20 cellular contexts compared by ENCODE assay signal in the genomic region with DNA sequence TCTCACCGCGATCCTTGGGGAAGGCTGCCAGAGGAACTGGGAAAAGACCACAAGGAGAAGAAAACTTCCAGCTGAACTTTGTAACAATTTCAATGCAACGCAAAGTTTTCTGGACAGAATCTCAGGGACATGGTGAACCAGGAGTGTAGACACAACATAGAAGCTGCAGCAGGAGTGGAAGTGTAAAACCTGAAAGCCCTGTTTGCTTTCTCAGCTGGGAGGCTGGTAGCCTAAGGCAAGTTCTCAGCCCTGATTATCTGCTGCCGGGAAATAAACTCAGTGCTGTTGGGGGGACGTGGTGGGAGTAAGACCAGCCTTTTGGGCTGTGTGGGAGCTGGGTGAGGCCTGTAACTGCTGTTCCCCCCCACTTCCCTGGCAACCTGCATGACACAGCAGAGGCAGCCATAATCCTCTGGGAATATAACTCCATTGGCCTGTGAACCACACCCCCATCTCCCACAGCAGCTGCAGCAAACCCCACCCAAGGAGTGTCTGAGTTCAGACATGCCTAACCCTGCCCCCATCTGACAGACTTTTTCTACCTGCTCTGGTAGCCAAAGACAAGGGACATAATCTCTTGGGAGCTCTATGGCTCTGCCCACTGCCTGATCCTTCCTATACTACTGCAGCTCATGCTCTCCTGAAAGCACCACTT.
DNase-seq lines count a peak whose midpoint lies in the region; ATAC-seq and TF ChIP-seq lines count a peak whose summit lies in the region.
"Had no signal": no experiment of that assay in that cellular context is flagged by ENCODE, and none has a peak within 500 bp of the region (broad histone marks: within the 10 kb centered on the region; RNA-seq: fewer than 3 reads in every experiment).

No MANE protein-coding gene starts in this region.

- H3K4me3 Mint-ChIP-seq in activated naive CD8-positive, alpha-beta T cell treated with anti-CD3 and anti-CD28 coated beads, Interleukin-2, amount 50 U/mL, for 24 hours, result no peak overlapping the region
- H3K4me3 Mint-ChIP-seq: activated CD4-positive, alpha-beta memory T cell treated with anti-CD3 and anti-CD28 coated beads, Interleukin-2, amount 10 ng/mL, durations not matched to agents 7 days and 5 days; brain; mesothelial cell of epicardium; stimulated activated memory B cell treated with anti-CD40 and anti-IgM and Interleukin-4, amounts not matched to agents 10 μg/mL and 1 μg/mL and 100 μg/mL, for 72 hours had no signal

- H3K36me3 ChIP-seq in esophagus (ENCODE audit: control insufficient read depth in 2 of 2, insufficient read depth in 2 of 2, low read length in 1 of 2), result no peaks in the 10 kb centered on the region
- no peaks in the 10 kb centered on the region for H3K36me3 ChIP-seq in prostate gland
- H3K36me3 ChIP-seq in GM23248 (ENCODE audit: low read depth), result no peaks in the 10 kb centered on the region

- ATAC-seq in activated naive CD8-positive, alpha-beta T cell treated with anti-CD3 and anti-CD28 coated beads, Interleukin-2, amount 50 U/mL, for 24 hours, result no peak
- ATAC-seq: left cardiac atrium; psoas muscle; stimulated activated memory B cell treated with anti-CD40 and anti-IgM and Interleukin-4, amounts not matched to agents 10 μg/mL and 1 μg/mL and 100 μg/mL, for 72 hours had no signal

- intact Hi-C loops in prostate gland (cut with DNase I), result no loop called here

- H3K79me2 ChIP-seq in GM23248 (ENCODE audit: insufficient read depth), result no peaks in the 10 kb centered on the region

- WGBS in esophagus, 2 donors, result 52 to 59% methylated on average over 5 of the region's 5 CpGs
- WGBS in prostate gland, result 52% methylated on average over 5 of the region's 5 CpGs
- 57 to 60% methylated on average over 5 of the region's 5 CpGs for WGBS in GM23248 (ENCODE audit: low coverage in 1 of 2, low lambda C conversion rate in 2 of 2, missing lambda C conversion rate in 2 of 2), 2 experiments

- H3K4me3 ChIP-seq in esophagus (ENCODE audit: low read depth in 1 of 2, low read length in 2 of 2), result no peak overlapping the region
- no peak overlapping the region for H3K4me3 ChIP-seq in prostate gland
- no peak overlapping the region for H3K4me3 ChIP-seq in GM23248
- H3K4me3 ChIP-seq: psoas muscle had no signal

- no peaks in the 10 kb centered on the region for H4K20me1 ChIP-seq in GM23248 (ENCODE audit: insufficient read depth)

- DNase-seq in ELF-1 (ENCODE audit: low read depth, low spot score) (peak; percentile 77), NCI-H2171 (lab: John Stamatoyannopoulos, UW) (peak; percentile 38), prostate gland (ENCODE audit: low spot score) (peak; percentile 55), NCI-H146 (lab: John Stamatoyannopoulos, UW) (no peak), NCI-H2227 (lab: John Stamatoyannopoulos, UW; ENCODE audit: unreplicated experiment) (no peak), GM23248 (no peak)
- no peak for DNase-seq in activated naive CD8-positive, alpha-beta T cell treated with anti-CD3 and anti-CD28 coated beads, Interleukin-2, amount 50 U/mL, for 24 hours
- DNase-seq: activated CD4-positive, alpha-beta memory T cell treated with anti-CD3 and anti-CD28 coated beads, Interleukin-2, amount 10 ng/mL, durations not matched to agents 7 days and 5 days; activated gamma-delta T cell; activated T-cell treated with anti-CD3 and anti-CD28 coated beads for 4 hours; head of caudate nucleus; left cardiac atrium; NCI-H1048; NCI-H2081; psoas muscle; T1000 had no signal

- H3K27me3 ChIP-seq in esophagus (ENCODE audit: control insufficient read depth in 1 of 2, insufficient read depth in 2 of 2, low read length in 2 of 2) (no peaks in the 10 kb centered on the region), prostate gland (replicated peaks; ENCODE audit: insufficient read depth) (no peaks in the 10 kb centered on the region), GM23248 (replicated peaks; ENCODE audit: insufficient read depth) (no peaks in the 10 kb centered on the region)

- peaks cover 33% of the 10 kb centered on the region for H3K9me3 Mint-ChIP-seq in activated naive CD8-positive, alpha-beta T cell treated with anti-CD3 and anti-CD28 coated beads, Interleukin-2, amount 50 U/mL, for 24 hours

- peaks cover 3% of the 10 kb centered on the region for H3K27me3 Mint-ChIP-seq in activated naive CD8-positive, alpha-beta T cell treated with anti-CD3 and anti-CD28 coated beads, Interleukin-2, amount 50 U/mL, for 24 hours
- H3K27me3 Mint-ChIP-seq: stimulated activated memory B cell treated with anti-CD40 and anti-IgM and Interleukin-4, amounts not matched to agents 10 μg/mL and 1 μg/mL and 100 μg/mL, for 72 hours had no signal

- peaks cover 9% of the 10 kb centered on the region for H3K36me3 Mint-ChIP-seq in activated naive CD8-positive, alpha-beta T cell treated with anti-CD3 and anti-CD28 coated beads, Interleukin-2, amount 50 U/mL, for 24 hours (ENCODE audit: low read depth)

- no peak for TF ChIP-seq CTCF in prostate gland (IDR thresholded peaks at IDR 0.05)

- H3K27ac Mint-ChIP-seq in activated naive CD8-positive, alpha-beta T cell treated with anti-CD3 and anti-CD28 coated beads, Interleukin-2, amount 50 U/mL, for 24 hours, result no peak overlapping the region
- H3K27ac Mint-ChIP-seq: activated CD4-positive, alpha-beta memory T cell treated with anti-CD3 and anti-CD28 coated beads, Interleukin-2, amount 10 ng/mL, durations not matched to agents 7 days and 5 days; brain; mesothelial cell of epicardium; stimulated activated memory B cell treated with anti-CD40 and anti-IgM and Interleukin-4, amounts not matched to agents 10 μg/mL and 1 μg/mL and 100 μg/mL, for 72 hours had no signal

- H3K9me2 ChIP-seq in GM23248 (ENCODE audit: insufficient read depth), result no peaks in the 10 kb centered on the region

- in situ Hi-C loops in GM23248 (cut with MboI), result no loop called here

- H3K4me1 ChIP-seq in esophagus (ENCODE audit: control insufficient read depth in 2 of 2, insufficient read depth in 2 of 2, low read length in 1 of 2) (peaks cover 0 to 2% of the 10 kb centered on the region in 2 donors), prostate gland (replicated peaks) (no peaks in the 10 kb centered on the region), GM23248 (ENCODE audit: insufficient read depth) (no peaks in the 10 kb centered on the region)
- H3K4me1 ChIP-seq: psoas muscle had no signal

- no peak for TF ChIP-seq POLR2A in prostate gland (IDR thresholded peaks at IDR 0.05)

- H2AFZ ChIP-seq in GM23248, result no peak overlapping the region

- H3K9me3 ChIP-seq in esophagus (ENCODE audit: control insufficient read depth in 2 of 2, insufficient read depth in 1 of 2, low read depth in 1 of 2, low read length in 1 of 2) (peaks cover 4 to 5% of the 10 kb centered on the region in 2 donors), prostate gland (no peaks in the 10 kb centered on the region), GM23248 (ENCODE audit: low read depth) (no peaks in the 10 kb centered on the region)
- H3K9me3 ChIP-seq: psoas muscle had no signal

- H3F3A ChIP-seq in GM23248 (ENCODE audit: insufficient read depth), result no peaks in the 10 kb centered on the region

- no peak overlapping the region for H3K9ac ChIP-seq in GM23248

- H3K4me1 Mint-ChIP-seq in activated naive CD8-positive, alpha-beta T cell treated with anti-CD3 and anti-CD28 coated beads, Interleukin-2, amount 50 U/mL, for 24 hours, result no peaks in the 10 kb centered on the region
- H3K4me1 Mint-ChIP-seq: brain; stimulated activated memory B cell treated with anti-CD40 and anti-IgM and Interleukin-4, amounts not matched to agents 10 μg/mL and 1 μg/mL and 100 μg/mL, for 72 hours had no signal

- H3K4me2 ChIP-seq in GM23248 (ENCODE audit: unreplicated experiment), result no peak overlapping the region

- H3K27ac ChIP-seq in esophagus (ENCODE audit: low read depth in 2 of 2, low read length in 1 of 2) (peak overlapping the region; percentile 73 to 90), prostate gland (peak overlapping the region; percentile 27 to 36), GM23248 (no peak overlapping the region)
- H3K27ac ChIP-seq: psoas muscle had no signal

Comparison
In these comparisons a context has a peak if more than half of its experiments do, and no peak if none do; other contexts are left out.
1. DNase-seq: peak in ELF-1 (single experiment), NCI-H2171 (single experiment) and prostate gland (single experiment); none in NCI-H146 (single experiment), NCI-H2227 (single experiment), activated naive CD8-positive, alpha-beta T cell treated with anti-CD3 and anti-CD28 coated beads, Interleukin-2, amount 50 U/mL, for 24 hours (single experiment) and GM23248 (single experiment).